ENCODE assay signal across 14 cellular contexts in the genomic region with DNA sequence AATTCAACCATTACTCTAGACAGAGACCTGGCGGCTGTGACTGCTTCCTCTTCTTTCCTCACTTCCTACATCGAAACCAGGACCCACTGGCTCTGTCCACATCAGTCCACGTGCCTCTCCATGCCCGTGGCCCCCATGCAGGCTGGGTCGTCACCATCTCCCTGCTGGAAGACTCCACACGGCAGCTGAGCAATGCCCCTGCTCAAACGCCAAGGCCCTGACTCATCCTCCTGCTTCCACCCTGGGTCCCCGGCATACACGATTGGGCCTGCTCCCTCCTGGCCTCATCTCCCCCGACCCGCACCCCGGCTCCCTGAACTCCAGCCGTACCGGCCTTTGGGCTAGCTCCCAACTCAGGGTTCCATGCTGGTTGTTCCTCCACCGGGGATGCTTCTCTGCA.
DNase-seq lines count a peak whose midpoint lies in the region; FAIRE-seq and TF ChIP-seq lines count a peak whose summit lies in the region.
"Had no signal": no experiment of that assay in that cellular context is flagged by ENCODE, and none has a peak within 500 bp of the region (broad histone marks: within the 10 kb centered on the region; RNA-seq: fewer than 3 reads in every experiment).

No MANE protein-coding gene starts in this region.

- in situ Hi-C loops in ACHN (cut with HindIII; ENCODE audit: low pct_ligation_motif_present, low pct_unique_long_range_greater_than_20kb, low sequenced_read_pairs), result no loop called here

- H3K23ac ChIP-seq in mesenchymal stem cell (ENCODE audit: low read length in 2 of 2), result no peak overlapping the region

- no peak overlapping the region for H3K4me2 ChIP-seq in mesenchymal stem cell (ENCODE audit: low read length, poor library complexity, severe bottlenecking)

- H2AFZ ChIP-seq in mesenchymal stem cell (ENCODE audit: low read depth, low read length), result peak overlapping the region; percentile 43

- DNase-seq in ACHN (peak; percentile 36), HK-2 (ENCODE audit: unreplicated experiment) (peak; percentile 32), bronchial epithelial cell (ENCODE audit: low read depth) (peak; percentile 35), mesenchymal stem cell (peak; percentile 64), GM19239 (ENCODE audit: insufficient read length, low spot score) (no peak), SW 1271 (lab: John Stamatoyannopoulos, UW) (no peak), T-helper 1 cell (no peak)
- DNase-seq in activated T-helper 1 cell treated with anti-CD3 and anti-CD28 coated beads, Interleukin-12 subunit alpha, Interleukin-12 subunit beta, Interleukin-2, Interleukin-4 antibody, amounts not matched to agents 30 ng/mL and 10 ng/mL and 1 ng/mL, durations not matched to agents 14 hours and 24 hours and 36 hours (ENCODE audit: low spot score), result no peak
- DNase-seq: activated naive CD8-positive, alpha-beta T cell treated with anti-CD3 and anti-CD28 coated beads, Interleukin-2, amount 50 U/mL, for 24 hours; DMS79; OCI-M1; T-cell had no signal

- H3K4me1 Mint-ChIP-seq in activated T-helper 1 cell treated with anti-CD3 and anti-CD28 coated beads, Interleukin-12 subunit alpha, Interleukin-12 subunit beta, Interleukin-2, Interleukin-4 antibody, amounts not matched to agents 30 ng/mL and 10 ng/mL and 1 ng/mL, durations not matched to agents 14 hours and 24 hours and 36 hours (ENCODE audit: low read depth), result no peaks in the 10 kb centered on the region
- H3K4me1 Mint-ChIP-seq: activated naive CD8-positive, alpha-beta T cell treated with anti-CD3 and anti-CD28 coated beads, Interleukin-2, amount 50 U/mL, for 24 hours; B cell had no signal

- peaks cover 14% of the 10 kb centered on the region for H3K27me3 Mint-ChIP-seq in activated T-helper 1 cell treated with anti-CD3 and anti-CD28 coated beads, Interleukin-12 subunit alpha, Interleukin-12 subunit beta, Interleukin-2, Interleukin-4 antibody, amounts not matched to agents 30 ng/mL and 10 ng/mL and 1 ng/mL, durations not matched to agents 14 hours and 24 hours and 36 hours (ENCODE audit: insufficient read depth)
- H3K27me3 Mint-ChIP-seq: activated naive CD8-positive, alpha-beta T cell treated with anti-CD3 and anti-CD28 coated beads, Interleukin-2, amount 50 U/mL, for 24 hours had no signal

- no peaks in the 10 kb centered on the region for H3K9me3 Mint-ChIP-seq in activated T-helper 1 cell treated with anti-CD3 and anti-CD28 coated beads, Interleukin-12 subunit alpha, Interleukin-12 subunit beta, Interleukin-2, Interleukin-4 antibody, amounts not matched to agents 30 ng/mL and 10 ng/mL and 1 ng/mL, durations not matched to agents 14 hours and 24 hours and 36 hours
- H3K9me3 Mint-ChIP-seq: activated naive CD8-positive, alpha-beta T cell treated with anti-CD3 and anti-CD28 coated beads, Interleukin-2, amount 50 U/mL, for 24 hours; T-cell had no signal

- no peak overlapping the region for H3K27ac Mint-ChIP-seq in activated T-helper 1 cell treated with anti-CD3 and anti-CD28 coated beads, Interleukin-12 subunit alpha, Interleukin-12 subunit beta, Interleukin-2, Interleukin-4 antibody, amounts not matched to agents 30 ng/mL and 10 ng/mL and 1 ng/mL, durations not matched to agents 14 hours and 24 hours and 36 hours
- H3K27ac Mint-ChIP-seq: activated naive CD8-positive, alpha-beta T cell treated with anti-CD3 and anti-CD28 coated beads, Interleukin-2, amount 50 U/mL, for 24 hours; B cell; progenitor cell of endocrine pancreas had no signal

- H2BK15ac ChIP-seq in mesenchymal stem cell (ENCODE audit: low read depth, poor library complexity, severe bottlenecking), result peak overlapping the region; percentile 44

- peaks cover 12% of the 10 kb centered on the region for H3K4me1 ChIP-seq in mesenchymal stem cell (ENCODE audit: control insufficient read depth, insufficient read depth, low read depth, low read length)

- H3K14ac ChIP-seq in mesenchymal stem cell (ENCODE audit: low read length in 2 of 2), result no peak overlapping the region

- H2BK12ac ChIP-seq in mesenchymal stem cell (ENCODE audit: low read length in 2 of 2), result peak overlapping the region in 1 of 2 experiments; percentile 38

- H3K9me3 ChIP-seq in mesenchymal stem cell (ENCODE audit: control insufficient read depth, low read length), result no peaks in the 10 kb centered on the region

- H4K8ac ChIP-seq in mesenchymal stem cell (ENCODE audit: low read length), result peak overlapping the region; percentile 81

- no peak overlapping the region for H3K4ac ChIP-seq in mesenchymal stem cell (ENCODE audit: low read depth in 1 of 2, low read length in 2 of 2)

- no peak overlapping the region for H3K27ac ChIP-seq in mesenchymal stem cell (ENCODE audit: low read length, poor library complexity, severe bottlenecking)

- H3K4me3 ChIP-seq in bronchial epithelial cell (ENCODE audit: low read depth, low read length) (no peak overlapping the region), mesenchymal stem cell (ENCODE audit: insufficient read depth in 1 of 2, low read depth in 1 of 2, low read length in 2 of 2) (no peak overlapping the region)

- no peaks in the 10 kb centered on the region for H3K79me1 ChIP-seq in mesenchymal stem cell (replicated peaks; ENCODE audit: low read length, poor library complexity, severe bottlenecking)

- no peak overlapping the region for H2AK5ac ChIP-seq in mesenchymal stem cell (ENCODE audit: low read length, severe bottlenecking)

- H3K9ac ChIP-seq in mesenchymal stem cell (ENCODE audit: low read length), result no peak overlapping the region

- intact Hi-C loops in activated T-helper 1 cell treated with anti-CD3 and anti-CD28 coated beads, Interleukin-12 subunit alpha, Interleukin-12 subunit beta, Interleukin-2, Interleukin-4 antibody, amounts not matched to agents 30 ng/mL and 10 ng/mL and 1 ng/mL, durations not matched to agents 14 hours and 24 hours and 36 hours (cut with micrococcal nuclease), result no loop called here

- H3K18ac ChIP-seq in mesenchymal stem cell (ENCODE audit: low read depth in 1 of 2, low read length in 2 of 2), result peak overlapping the region; percentile 49 to 84

- H3K4me3 Mint-ChIP-seq in activated T-helper 1 cell treated with anti-CD3 and anti-CD28 coated beads, Interleukin-12 subunit alpha, Interleukin-12 subunit beta, Interleukin-2, Interleukin-4 antibody, amounts not matched to agents 30 ng/mL and 10 ng/mL and 1 ng/mL, durations not matched to agents 14 hours and 24 hours and 36 hours, result no peak overlapping the region
- H3K4me3 Mint-ChIP-seq: activated naive CD8-positive, alpha-beta T cell treated with anti-CD3 and anti-CD28 coated beads, Interleukin-2, amount 50 U/mL, for 24 hours; B cell; T-cell had no signal

- H3K27me3 ChIP-seq in bronchial epithelial cell (ENCODE audit: control insufficient read depth, insufficient read depth, low read length) (no peaks in the 10 kb centered on the region), mesenchymal stem cell (ENCODE audit: control insufficient read depth in 1 of 2, insufficient read depth in 1 of 2, low read length in 2 of 2) (no peaks in the 10 kb centered on the region)

- H2BK120ac ChIP-seq in mesenchymal stem cell (ENCODE audit: low read depth, low read length), result no peak overlapping the region

- H3K36me3 Mint-ChIP-seq in activated T-helper 1 cell treated with anti-CD3 and anti-CD28 coated beads, Interleukin-12 subunit alpha, Interleukin-12 subunit beta, Interleukin-2, Interleukin-4 antibody, amounts not matched to agents 30 ng/mL and 10 ng/mL and 1 ng/mL, durations not matched to agents 14 hours and 24 hours and 36 hours (ENCODE audit: low read depth), result peaks cover 2% of the 10 kb centered on the region
- H3K36me3 Mint-ChIP-seq: T-cell had no signal

- no peak overlapping the region for H2BK5ac ChIP-seq in mesenchymal stem cell (ENCODE audit: low read depth, low read length, poor library complexity, severe bottlenecking)

- H4K91ac ChIP-seq in mesenchymal stem cell (ENCODE audit: low read length), result peak overlapping the region; percentile 65

- FAIRE-seq in bronchial epithelial cell (lab: Jason Lieb, UNC) (no peak), GM19239 (lab: Jason Lieb, UNC) (no peak)

- no peaks in the 10 kb centered on the region for H3K36me3 ChIP-seq in bronchial epithelial cell (ENCODE audit: control insufficient read depth, insufficient read depth, low read length)
- no peaks in the 10 kb centered on the region for H3K36me3 ChIP-seq in mesenchymal stem cell (ENCODE audit: control insufficient read depth in 1 of 2, insufficient read depth in 2 of 2, low read depth in 1 of 2, low read length in 2 of 2)

- 45% methylated on average over 15 of the region's 15 CpGs for WGBS in mesenchymal stem cell

- TF ChIP-seq CTCF in bronchial epithelial cell (IDR thresholded peaks at IDR 0.05; ENCODE audit: insufficient read depth, low read length, severe bottlenecking), result no peak

Comparison
In these comparisons a context has a peak if more than half of its experiments do, and no peak if none do; other contexts are left out.
1. DNase-seq: peak in ACHN (single experiment), HK-2 (single experiment), bronchial epithelial cell (single experiment) and mesenchymal stem cell (single experiment); none in GM19239 (single experiment), SW 1271 (0 of 2), activated T-helper 1 cell treated with anti-CD3 and anti-CD28 coated beads, Interleukin-12 subunit alpha, Interleukin-12 subunit beta, Interleukin-2, Interleukin-4 antibody, amounts not matched to agents 30 ng/mL and 10 ng/mL and 1 ng/mL, durations not matched to agents 14 hours and 24 hours and 36 hours (single experiment) and T-helper 1 cell (0 of 5).